31 cellular contexts compared by ENCODE assay signal in the genomic region with DNA sequence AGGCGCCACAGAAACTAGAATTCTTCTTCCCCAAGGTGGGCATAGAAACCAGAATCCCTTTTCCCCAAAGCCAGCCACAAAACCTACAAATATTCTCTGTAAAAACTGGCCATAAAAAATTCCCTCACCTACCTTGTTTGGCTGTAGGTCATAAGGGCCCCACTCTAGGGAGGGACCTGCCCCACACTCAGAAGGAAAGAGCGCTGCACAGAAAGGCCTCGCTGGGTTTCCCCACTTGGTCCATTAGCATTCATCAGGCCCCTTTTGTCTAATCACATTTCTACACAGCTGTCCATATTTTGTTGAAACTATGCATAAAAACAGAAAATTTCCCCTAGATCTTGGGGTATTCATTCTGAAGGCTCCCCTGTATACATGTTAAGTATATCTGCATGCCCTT.
"Had no signal": no experiment of that assay in that cellular context is flagged by ENCODE, and none has a peak within 500 bp of the region (broad histone marks: within the 10 kb centered on the region; RNA-seq: fewer than 3 reads in every experiment).

No MANE protein-coding gene starts in this region.

- ATAC-seq: activated CD4-positive, alpha-beta T cell treated with anti-CD3 and anti-CD28 coated beads for 36 hours; activated CD8-positive, alpha-beta memory T cell treated with anti-CD3 and anti-CD28 coated beads, Interleukin-2, amount 10 ng/mL, durations not matched to agents 7 days and 5 days; activated CD8-positive, alpha-beta T cell treated with anti-CD3 and anti-CD28 coated beads, Interleukin-2, amount 10 ng/mL, durations not matched to agents 7 days and 5 days; activated naive CD4-positive, alpha-beta T cell treated with anti-CD3 and anti-CD28 coated beads, Interleukin-2, amount 50 U/mL, for 72 hours had no signal

- H3K36me3 Mint-ChIP-seq: activated CD8-positive, alpha-beta memory T cell treated with anti-CD3 and anti-CD28 coated beads, Interleukin-2, amount 10 ng/mL, durations not matched to agents 7 days and 5 days; activated naive CD4-positive, alpha-beta T cell treated with anti-CD3 and anti-CD28 coated beads, Interleukin-2, amount 50 U/mL, for 72 hours; activated naive CD8-positive, alpha-beta T cell treated with anti-CD3 and anti-CD28 coated beads, Interleukin-2, amount 10 ng/mL, durations not matched to agents 7 days and 5 days had no signal

- H3K4me3 ChIP-seq: ascending aorta, breast epithelium, cardiac muscle cell, colonic mucosa, esophagus squamous epithelium had no signal

- H3K9me3 Mint-ChIP-seq: activated CD4-positive, alpha-beta memory T cell treated with anti-CD3 and anti-CD28 coated beads for 36 hours; activated CD4-positive, alpha-beta T cell treated with anti-CD3 and anti-CD28 coated beads, Interleukin-2, amount 10 ng/mL, durations not matched to agents 24 days and 14 days; activated naive CD4-positive, alpha-beta T cell treated with anti-CD3 and anti-CD28 coated beads for 36 hours; activated naive CD4-positive, alpha-beta T cell treated with anti-CD3 and anti-CD28 coated beads, Interleukin-2, amount 50 U/mL, for 72 hours; activated naive CD8-positive, alpha-beta T cell treated with anti-CD3 and anti-CD28 coated beads, Interleukin-2, amount 10 ng/mL, durations not matched to agents 7 days and 5 days; activated T-helper 1 cell treated with anti-CD3 and anti-CD28 coated beads, Interleukin-12 subunit alpha, Interleukin-12 subunit beta, Interleukin-2, Interleukin-4 antibody, amounts not matched to agents 30 ng/mL and 10 ng/mL and 1 ng/mL, durations not matched to agents 14 hours and 24 hours and 36 hours; activated T-helper 2 cell treated with anti-CD3 and anti-CD28 coated beads, Interferon-gamma antibody, Interleukin-2, Interleukin-4, amounts not matched to agents 10 μg/mL and 5 μg/mL and 100 μg/mL, durations not matched to agents 14 hours and 24 hours and 36 hours; brain had no signal

- H3K4me1 ChIP-seq: ascending aorta, breast epithelium, colonic mucosa, esophagus squamous epithelium had no signal

- H3K27ac ChIP-seq: ascending aorta, breast epithelium, cardiac muscle cell, colonic mucosa, epithelial cell of prostate, esophagus squamous epithelium had no signal

- H3K27me3 ChIP-seq: ascending aorta, cardiac muscle cell, colonic mucosa, esophagus squamous epithelium had no signal

- H3K27me3 Mint-ChIP-seq: activated CD4-positive, alpha-beta memory T cell treated with anti-CD3 and anti-CD28 coated beads for 36 hours; activated CD4-positive, alpha-beta T cell treated with anti-CD3 and anti-CD28 coated beads for 36 hours; activated CD4-positive, alpha-beta T cell treated with anti-CD3 and anti-CD28 coated beads, Interleukin-2, amount 10 ng/mL, durations not matched to agents 24 days and 14 days; activated CD8-positive, alpha-beta memory T cell treated with anti-CD3 and anti-CD28 coated beads, Interleukin-2, amount 10 ng/mL, durations not matched to agents 7 days and 5 days; activated naive CD8-positive, alpha-beta T cell treated with anti-CD3 and anti-CD28 coated beads, Interleukin-2, amount 10 ng/mL, durations not matched to agents 7 days and 5 days; brain had no signal

- H3K9me3 ChIP-seq: ascending aorta, breast epithelium, colonic mucosa, esophagus squamous epithelium had no signal

- FAIRE-seq: endometrium, endothelial cell of umbilical vein, frontal cortex had no signal

- H3K4me3 Mint-ChIP-seq: activated CD4-positive, alpha-beta memory T cell treated with anti-CD3 and anti-CD28 coated beads for 36 hours; activated CD4-positive, alpha-beta T cell treated with anti-CD3 and anti-CD28 coated beads for 36 hours; activated CD4-positive, alpha-beta T cell treated with anti-CD3 and anti-CD28 coated beads, Interleukin-2, amount 10 ng/mL, durations not matched to agents 24 days and 14 days; activated CD8-positive, alpha-beta memory T cell treated with anti-CD3 and anti-CD28 coated beads, Interleukin-2, amount 10 ng/mL, durations not matched to agents 7 days and 5 days; activated CD8-positive, alpha-beta T cell treated with anti-CD3 and anti-CD28 coated beads, Interleukin-2, amount 10 ng/mL, durations not matched to agents 7 days and 5 days; activated naive CD4-positive, alpha-beta T cell treated with anti-CD3 and anti-CD28 coated beads for 36 hours; activated naive CD8-positive, alpha-beta T cell treated with anti-CD3 and anti-CD28 coated beads, Interleukin-2, amount 10 ng/mL, durations not matched to agents 7 days and 5 days; activated T-helper 1 cell treated with anti-CD3 and anti-CD28 coated beads, Interleukin-12 subunit alpha, Interleukin-12 subunit beta, Interleukin-2, Interleukin-4 antibody, amounts not matched to agents 30 ng/mL and 10 ng/mL and 1 ng/mL, durations not matched to agents 14 hours and 24 hours and 36 hours; brain had no signal

- DNase-seq: activated CD4-positive, alpha-beta memory T cell treated with anti-CD3 and anti-CD28 coated beads for 36 hours; activated CD4-positive, alpha-beta T cell treated with anti-CD3 and anti-CD28 coated beads for 36 hours; activated CD4-positive, alpha-beta T cell treated with anti-CD3 and anti-CD28 coated beads, Interleukin-2, amount 10 ng/mL, durations not matched to agents 24 days and 14 days; activated CD4-positive, CD25-positive, alpha-beta regulatory T cell; activated CD4-positive, CD25-positive, alpha-beta regulatory T cell treated with anti-CD3 and anti-CD28 coated beads, Interleukin-2, amount 50 U/mL, for 72 hours; activated CD8-positive, alpha-beta memory T cell treated with anti-CD3 and anti-CD28 coated beads, Interleukin-2, amount 10 ng/mL, durations not matched to agents 7 days and 5 days; activated CD8-positive, alpha-beta memory T cell treated with anti-CD3 and anti-CD28 coated beads, Interleukin-2, amount 50 U/mL, for 4 hours; activated CD8-positive, alpha-beta T cell treated with anti-CD3 and anti-CD28 coated beads, Interleukin-2, amount 10 ng/mL, durations not matched to agents 7 days and 5 days; activated effector memory CD4-positive, alpha-beta T cell treated with anti-CD3 and anti-CD28 coated beads, Interleukin-2, amount 50 U/mL, for 16 hours; activated naive CD4-positive, alpha-beta T cell treated with anti-CD3 and anti-CD28 coated beads for 36 hours; activated naive CD8-positive, alpha-beta T cell treated with anti-CD3 and anti-CD28 coated beads, Interleukin-2, amount 10 ng/mL, durations not matched to agents 7 days and 5 days; activated T-cell treated with anti-CD3 and anti-CD28 coated beads, Interleukin-2, amount 50 U/mL, for 1 hour; activated T-cell treated with anti-CD3 and anti-CD28 coated beads, Interleukin-2, amount 50 U/mL, for 48 hours; central memory CD4-positive, alpha-beta T cell; cerebellar nuclear complex; colonic mucosa; effector CD8-positive, alpha-beta T cell; esophagus squamous epithelium; head of caudate nucleus; T-helper 2 cell had no signal

- H3K27ac Mint-ChIP-seq: activated CD4-positive, alpha-beta memory T cell treated with anti-CD3 and anti-CD28 coated beads for 36 hours; activated CD4-positive, alpha-beta T cell treated with anti-CD3 and anti-CD28 coated beads for 36 hours; activated CD4-positive, alpha-beta T cell treated with anti-CD3 and anti-CD28 coated beads, Interleukin-2, amount 10 ng/mL, durations not matched to agents 24 days and 14 days; activated CD8-positive, alpha-beta memory T cell treated with anti-CD3 and anti-CD28 coated beads, Interleukin-2, amount 10 ng/mL, durations not matched to agents 7 days and 5 days; activated CD8-positive, alpha-beta T cell treated with anti-CD3 and anti-CD28 coated beads, Interleukin-2, amount 10 ng/mL, durations not matched to agents 7 days and 5 days; activated naive CD4-positive, alpha-beta T cell treated with anti-CD3 and anti-CD28 coated beads for 36 hours; activated naive CD4-positive, alpha-beta T cell treated with anti-CD3 and anti-CD28 coated beads, Interleukin-2, amount 50 U/mL, for 72 hours; activated naive CD8-positive, alpha-beta T cell treated with anti-CD3 and anti-CD28 coated beads, Interleukin-2, amount 10 ng/mL, durations not matched to agents 7 days and 5 days; activated T-helper 1 cell treated with anti-CD3 and anti-CD28 coated beads, Interleukin-12 subunit alpha, Interleukin-12 subunit beta, Interleukin-2, Interleukin-4 antibody, amounts not matched to agents 30 ng/mL and 10 ng/mL and 1 ng/mL, durations not matched to agents 14 hours and 24 hours and 36 hours; activated T-helper 2 cell treated with anti-CD3 and anti-CD28 coated beads, Interferon-gamma antibody, Interleukin-2, Interleukin-4, amounts not matched to agents 10 μg/mL and 5 μg/mL and 100 μg/mL, durations not matched to agents 14 hours and 24 hours and 36 hours; brain had no signal

- H3K4me1 Mint-ChIP-seq: activated CD4-positive, alpha-beta T cell treated with anti-CD3 and anti-CD28 coated beads for 36 hours; activated CD4-positive, alpha-beta T cell treated with anti-CD3 and anti-CD28 coated beads, Interleukin-2, amount 10 ng/mL, durations not matched to agents 24 days and 14 days; activated CD8-positive, alpha-beta memory T cell treated with anti-CD3 and anti-CD28 coated beads, Interleukin-2, amount 10 ng/mL, durations not matched to agents 7 days and 5 days; activated naive CD8-positive, alpha-beta T cell treated with anti-CD3 and anti-CD28 coated beads, Interleukin-2, amount 10 ng/mL, durations not matched to agents 7 days and 5 days; brain had no signal

- H3K36me3 ChIP-seq: breast epithelium, colonic mucosa had no signal
